1 cellular context compared by ENCODE assay signal in genomic region chr14:32259368-32260013, GRCh38.
TF ChIP-seq lines count a peak whose summit lies in the region.

No MANE protein-coding gene starts in this region.

TF ChIP-seq in IMR-90, 13 proteins besides CTCF, POLR2A, EP300 and RAD21:
- TF ChIP-seq BHLHE40 (IDR thresholded peaks at IDR 0.05; ENCODE audit: low read depth, low read length) (no peak), RCOR1 (IDR thresholded peaks at IDR 0.05; ENCODE audit: insufficient replicate concordance, low read length) (peak; percentile 28), MAFK (IDR thresholded peaks at IDR 0.05; ENCODE audit: low read depth, low read length) (no peak), FOS (IDR thresholded peaks at IDR 0.05; ENCODE audit: low read depth, low read length) (peak; percentile 69)
- TF ChIP-seq, protein P1, sequence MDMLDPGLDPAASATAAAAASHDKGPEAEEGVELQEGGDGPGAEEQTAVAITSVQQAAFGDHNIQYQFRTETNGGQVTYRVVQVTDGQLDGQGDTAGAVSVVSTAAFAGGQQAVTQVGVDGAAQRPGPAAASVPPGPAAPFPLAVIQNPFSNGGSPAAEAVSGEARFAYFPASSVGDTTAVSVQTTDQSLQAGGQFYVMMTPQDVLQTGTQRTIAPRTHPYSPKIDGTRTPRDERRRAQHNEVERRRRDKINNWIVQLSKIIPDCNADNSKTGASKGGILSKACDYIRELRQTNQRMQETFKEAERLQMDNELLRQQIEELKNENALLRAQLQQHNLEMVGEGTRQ (IDR thresholded peaks at IDR 0.05; ENCODE audit: low read depth, low read length) = no peak
TF ChIP-seq in IMR-90: peak in this region for 2.
